ENCODE assay signal across 8 cellular contexts in the genomic region with DNA sequence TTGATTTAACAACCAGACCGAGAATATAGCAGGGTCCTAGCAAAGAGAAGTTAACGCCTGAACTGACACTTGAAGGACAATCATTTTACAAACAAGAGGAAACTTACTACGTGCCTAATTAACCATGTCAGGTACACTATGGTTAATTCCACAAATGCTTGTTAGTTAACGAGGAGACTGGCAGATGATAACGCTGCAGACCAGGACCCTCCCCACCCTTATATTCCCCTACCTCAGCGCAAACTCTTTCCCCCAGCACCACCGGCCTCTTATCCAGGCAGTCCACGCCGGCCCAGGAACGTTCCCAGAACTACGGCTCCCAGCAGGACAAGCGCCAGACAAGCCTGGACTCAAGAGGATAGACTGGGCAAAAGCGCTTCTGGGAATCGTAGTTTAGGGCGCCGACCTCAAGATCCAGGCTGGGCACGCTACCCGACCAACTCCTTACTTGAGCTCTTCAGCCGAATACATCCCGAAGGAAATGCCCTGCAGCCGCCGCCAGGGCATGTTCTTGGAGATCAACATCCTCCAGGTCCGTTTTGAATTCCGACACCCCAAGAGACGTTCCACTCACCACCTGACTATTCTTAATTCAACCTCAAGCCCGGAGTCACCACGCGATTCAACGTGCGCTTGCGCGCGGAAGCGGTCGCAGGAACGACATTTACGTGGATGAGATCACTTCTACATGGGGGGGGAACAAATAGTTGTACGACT. TPM values are rescaled to one million over a fixed set of nuclear protein-coding genes. Genes with fewer than 3 reads are reported as not detected.
A peak's percentile ranks its signal among the peaks of the same experiment; 100 is the strongest.
DNase-seq lines count a peak whose midpoint lies in the region; ATAC-seq and TF ChIP-seq lines count a peak whose summit lies in the region.

Gene POLR1A (minus strand): TSS at position 635 of the 717 bp plus-strand sequence. CDS start 110 bp downstream, at position 525.

- H3K27ac ChIP-seq in angular gyrus (ENCODE audit: low read depth, low read length) (peak within 1 kb of the TSS; percentile 74), right atrium auricular region (peak within 1 kb of the TSS; percentile 79 to 80), psoas muscle (peak within 1 kb of the TSS; percentile 86), urinary bladder (ENCODE audit: low read depth) (no peak within 1 kb of the TSS)

- peaks cover 0 to 34% of the 10 kb centered on the region in 2 donors for H3K4me1 ChIP-seq in right atrium auricular region
- H3K4me1 ChIP-seq in psoas muscle: peaks cover 45% of the 10 kb centered on the region
- no peaks in the 10 kb centered on the region for H3K4me1 ChIP-seq in urinary bladder (ENCODE audit: insufficient read depth)

- H3K9me3 ChIP-seq in right atrium auricular region: no peaks in the 10 kb centered on the region
- no peaks in the 10 kb centered on the region for H3K9me3 ChIP-seq in psoas muscle

- H3K27me3 ChIP-seq in right atrium auricular region (no peaks in the 10 kb centered on the region), psoas muscle (ENCODE audit: insufficient read depth in 3 of 3, low read length in 2 of 3) (no peaks in the 10 kb centered on the region)

- intact Hi-C loops in psoas muscle (cut with DNase I): no loop called here

- H3K36me3 ChIP-seq in right atrium auricular region (no peaks in the 10 kb centered on the region), psoas muscle (ENCODE audit: insufficient read depth in 1 of 2, low read depth in 1 of 2) (peaks cover 6 to 45% of the 10 kb centered on the region in 2 donors), urinary bladder (ENCODE audit: insufficient read depth) (peaks cover 3% of the 10 kb centered on the region)

- ATAC-seq in HG02885 (IDR thresholded peaks at IDR 0.05; ENCODE audit: poor library complexity, unreplicated experiment) (peak; percentile 71), psoas muscle (peak; percentile 91 to 93 (median 92))

- 0% methylated on average over 37 to 38 of the region's 38 CpGs for WGBS in psoas muscle, 3 donors
- WGBS in urinary bladder: under 1% methylated on average over 38 of the region's 38 CpGs

- peak within 1 kb of the TSS; percentile 72 to 93 for H3K4me3 ChIP-seq in right atrium auricular region
- peak within 1 kb of the TSS; percentile 77 for H3K4me3 ChIP-seq in psoas muscle
- peak within 1 kb of the TSS; percentile 79 for H3K4me3 ChIP-seq in urinary bladder (ENCODE audit: low read depth, low read length)

- in situ Hi-C loops in GM13976 (cut with MboI; ENCODE audit: low sequenced_read_pairs, unreplicated experiment): no loop called here

- DNase-seq in GM13976 (ENCODE audit: low spot score) (peak; percentile 77), NCI-H1694 (lab: John Stamatoyannopoulos, UW) (peak; percentile 87), T-helper 2 cell (peak; percentile 50 to 94 (median 77)), right atrium auricular region (ENCODE audit: low spot score) (peak; percentile 92), psoas muscle (peak; percentile 88 to 94)

- TF ChIP-seq CTCF in GM13976 (IDR thresholded peaks at IDR 0.05; ENCODE audit: borderline replicate concordance, control extremely low read depth, extremely low read depth, insufficient read depth, missing control alignments) (no peak), right atrium auricular region (IDR thresholded peaks at IDR 0.05) (no peak), psoas muscle (IDR thresholded peaks at IDR 0.05) (peak; percentile 4)

RNA-seq across cellular contexts. Expression of gene POLR1A, which starts in this region (rescaled TPM):
- total RNA-seq in right atrium auricular region (10 to 100 TPM; 14.1 to 20.6 TPM), psoas muscle (10 to 100 TPM; 27.0 to 41.6 (median 36.8) TPM), urinary bladder (11.5 TPM)
- polyA plus RNA-seq in psoas muscle (10 to 100 TPM in 2 of 3 donors, 1 to 10 TPM in 1; 6.1 to 15.1 (median 11.9) TPM), urinary bladder (6.6 TPM)
